ENCODE assay signal across 1 cellular context in genomic region chr3:99625643-99626414, GRCh38.
TF ChIP-seq lines count a peak whose summit lies in the region.

No MANE protein-coding gene starts in this region.

TF ChIP-seq in endothelial cell of umbilical vein, 7 proteins besides CTCF, POLR2A, EP300 and RAD21 (continued from another document):
- TF ChIP-seq JUN (IDR thresholded peaks at IDR 0.05; ENCODE audit: borderline replicate concordance, insufficient read depth, insufficient read length, low read depth): no peak
TF ChIP-seq in endothelial cell of umbilical vein: peak in this region for 0.
